In the genomic region with DNA sequence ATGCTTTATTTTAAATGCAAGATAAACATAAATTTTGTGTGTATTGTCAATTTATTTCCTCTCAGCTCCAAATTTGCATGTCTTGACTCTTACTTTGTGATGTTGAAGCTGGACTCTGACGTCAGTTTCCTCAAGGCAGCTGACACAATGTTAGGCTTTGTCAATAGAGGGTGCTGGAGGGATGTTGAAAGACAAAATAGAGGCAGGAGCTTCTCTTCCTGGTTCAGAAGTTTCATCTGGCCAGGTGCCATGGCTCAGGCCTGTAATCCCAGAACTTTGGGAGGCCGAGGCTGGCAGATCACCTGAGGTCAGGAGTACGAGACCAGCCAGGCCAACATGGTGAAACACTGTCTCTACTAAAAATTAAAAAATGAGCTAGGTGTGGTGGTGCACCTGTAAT, we compare ENCODE assay signal across 11 cellular contexts.
DNase-seq lines count a peak whose midpoint lies in the region; ATAC-seq, FAIRE-seq and TF ChIP-seq lines count a peak whose summit lies in the region.
"Had no signal": no experiment of that assay in that cellular context is flagged by ENCODE, and none has a peak within 500 bp of the region (broad histone marks: within the 10 kb centered on the region; RNA-seq: fewer than 3 reads in every experiment).

No MANE protein-coding gene starts in this region.

- no peaks in the 10 kb centered on the region for H3K27me3 ChIP-seq in keratinocyte (ENCODE audit: control insufficient read depth, extremely low read depth, insufficient read depth, low read length)
- H3K27me3 ChIP-seq: adrenal gland had no signal

- CTCF ChIA-PET in activated CD4-positive, alpha-beta T cell treated with anti-CD3 and anti-CD28 coated beads for 36 hours (lab: Charles Lee), result interaction anchor here (1.4 kb wide), 1 partner anchor 49 kb away, joined by 3 read pairs; no protein-coding TSS in a partner anchor

- no peaks in the 10 kb centered on the region for H3K4me1 ChIP-seq in keratinocyte (ENCODE audit: control insufficient read depth, extremely low read depth, insufficient read depth, low read length)
- H3K4me1 ChIP-seq: adrenal gland had no signal

- H3K27ac ChIP-seq in keratinocyte (ENCODE audit: control insufficient read depth, insufficient read depth, low read length), result no peak overlapping the region
- H3K27ac ChIP-seq: adrenal gland, thoracic aorta had no signal

- H3K9me3 Mint-ChIP-seq in activated naive CD4-positive, alpha-beta T cell treated with anti-CD3 and anti-CD28 coated beads, Interleukin-2, amount 50 U/mL, for 72 hours, result no peaks in the 10 kb centered on the region
- no peaks in the 10 kb centered on the region for H3K9me3 Mint-ChIP-seq in activated CD4-positive, alpha-beta T cell treated with anti-CD3 and anti-CD28 coated beads for 36 hours (ENCODE audit: low read depth)

- H3K36me3 Mint-ChIP-seq in activated naive CD4-positive, alpha-beta T cell treated with anti-CD3 and anti-CD28 coated beads, Interleukin-2, amount 50 U/mL, for 72 hours, result no peaks in the 10 kb centered on the region
- no peaks in the 10 kb centered on the region for H3K36me3 Mint-ChIP-seq in activated CD4-positive, alpha-beta T cell treated with anti-CD3 and anti-CD28 coated beads for 36 hours (ENCODE audit: low read depth)

- dilution Hi-C loops in keratinocyte (cut with MboI; ENCODE audit: extremely low pct_ligation_motif_present, low sequenced_read_pairs), result no loop called here

- H3K27ac Mint-ChIP-seq in activated naive CD4-positive, alpha-beta T cell treated with anti-CD3 and anti-CD28 coated beads, Interleukin-2, amount 50 U/mL, for 72 hours, result no peak overlapping the region
- H3K27ac Mint-ChIP-seq in activated CD4-positive, alpha-beta T cell treated with anti-CD3 and anti-CD28 coated beads for 36 hours, result no peak overlapping the region

- H2AFZ ChIP-seq in keratinocyte (ENCODE audit: control insufficient read depth, low read length), result no peak overlapping the region

- POLR2A ChIA-PET in activated CD4-positive, alpha-beta T cell treated with anti-CD3 and anti-CD28 coated beads for 36 hours (lab: Charles Lee), result no interaction called here

- peak; percentile 63 for ATAC-seq in HG02759 (IDR thresholded peaks at IDR 0.05; ENCODE audit: unreplicated experiment)
- no peak for ATAC-seq in activated naive CD4-positive, alpha-beta T cell treated with anti-CD3 and anti-CD28 coated beads, Interleukin-2, amount 50 U/mL, for 72 hours
- ATAC-seq in activated CD4-positive, alpha-beta T cell treated with anti-CD3 and anti-CD28 coated beads for 36 hours, result no peak
- ATAC-seq: Panc1 had no signal

- H3K9me1 ChIP-seq in keratinocyte (ENCODE audit: control insufficient read depth, extremely low read depth, insufficient read depth, low read length), result no peaks in the 10 kb centered on the region

- no peak overlapping the region for H3K4me3 Mint-ChIP-seq in activated CD4-positive, alpha-beta T cell treated with anti-CD3 and anti-CD28 coated beads for 36 hours

- H3K27me3 Mint-ChIP-seq in activated CD4-positive, alpha-beta T cell treated with anti-CD3 and anti-CD28 coated beads for 36 hours, result no peaks in the 10 kb centered on the region

- H3K79me2 ChIP-seq in keratinocyte (ENCODE audit: control insufficient read depth, insufficient read depth, low read length), result no peaks in the 10 kb centered on the region

- no peak for FAIRE-seq in keratinocyte (lab: Jason Lieb, UNC)

- H3K9me3 ChIP-seq in keratinocyte (ENCODE audit: control insufficient read depth, low read depth, low read length), result no peaks in the 10 kb centered on the region
- H3K9me3 ChIP-seq: adrenal gland, thoracic aorta had no signal

- H3K36me3 ChIP-seq in keratinocyte (ENCODE audit: control insufficient read depth in 2 of 2, extremely low read depth in 1 of 2, insufficient read depth in 2 of 2, low read length in 2 of 2), result no peaks in the 10 kb centered on the region
- H3K36me3 ChIP-seq: adrenal gland, thoracic aorta had no signal

- no peak overlapping the region for H3K4me3 ChIP-seq in keratinocyte (ENCODE audit: control insufficient read depth in 2 of 3, extremely low read depth in 1 of 3, insufficient read depth in 2 of 3, low read depth in 1 of 3, low read length in 3 of 3)
- H3K4me3 ChIP-seq: adrenal gland, thoracic aorta had no signal

- peak in 2 of 3 experiments; percentile 31 to 37 for TF ChIP-seq CTCF in keratinocyte (optimal IDR thresholded peaks at IDR 0.05 in 1 of 3, IDR thresholded peaks at IDR 0.05 in 1 of 3, conservative IDR thresholded peaks at IDR 0.05 in 1 of 3; ENCODE audit: extremely low read depth in 1 of 3, insufficient read depth in 2 of 3, low read length in 3 of 3)

- no peaks in the 10 kb centered on the region for H3K4me1 Mint-ChIP-seq in activated CD4-positive, alpha-beta T cell treated with anti-CD3 and anti-CD28 coated beads for 36 hours

- in situ Hi-C loops in SK-MEL-5 (cut with HindIII; ENCODE audit: low pct_unique_long_range_greater_than_20kb, low sequenced_read_pairs), result no loop called here

- DNase-seq in EL (peak; percentile 34), SK-MEL-5 (ENCODE audit: low read depth, low spot score) (peak; percentile 80), keratinocyte (ENCODE audit: low read depth, low spot score) (no peak), epidermal melanocyte (ENCODE audit: insufficient read length, low spot score) (no peak), superior temporal gyrus (ENCODE audit: extremely low spot score) (no peak)
- no peak for DNase-seq in activated naive CD4-positive, alpha-beta T cell treated with anti-CD3 and anti-CD28 coated beads, Interleukin-2, amount 50 U/mL, for 72 hours (ENCODE audit: low spot score in 2 of 2)
- DNase-seq in activated CD4-positive, alpha-beta T cell treated with anti-CD3 and anti-CD28 coated beads for 36 hours, result no peak

- no peaks in the 10 kb centered on the region for H4K20me1 ChIP-seq in keratinocyte (ENCODE audit: control insufficient read depth, extremely low read depth, insufficient read depth, low read length)

- H3K4me2 ChIP-seq in keratinocyte (ENCODE audit: control insufficient read depth, extremely low read depth, insufficient read depth, low read depth, low read length), result no peak overlapping the region

- no peak overlapping the region for H3K9ac ChIP-seq in keratinocyte (ENCODE audit: control insufficient read depth, extremely low read depth, insufficient read depth, low read length)

- intact Hi-C loops in activated CD4-positive, alpha-beta T cell treated with anti-CD3 and anti-CD28 coated beads for 36 hours (cut with DNase I, micrococcal nuclease), result no loop called here

Comparison
In these comparisons a context has a peak if more than half of its experiments do, and no peak if none do; other contexts are left out.
1. DNase-seq: peak in EL (single experiment) and SK-MEL-5 (single experiment); none in keratinocyte (single experiment), epidermal melanocyte (single experiment), activated naive CD4-positive, alpha-beta T cell treated with anti-CD3 and anti-CD28 coated beads, Interleukin-2, amount 50 U/mL, for 72 hours (0 of 2), superior temporal gyrus (single experiment) and activated CD4-positive, alpha-beta T cell treated with anti-CD3 and anti-CD28 coated beads for 36 hours (single experiment).